ENCODE assay signal across 19 cellular contexts in the genomic region with DNA sequence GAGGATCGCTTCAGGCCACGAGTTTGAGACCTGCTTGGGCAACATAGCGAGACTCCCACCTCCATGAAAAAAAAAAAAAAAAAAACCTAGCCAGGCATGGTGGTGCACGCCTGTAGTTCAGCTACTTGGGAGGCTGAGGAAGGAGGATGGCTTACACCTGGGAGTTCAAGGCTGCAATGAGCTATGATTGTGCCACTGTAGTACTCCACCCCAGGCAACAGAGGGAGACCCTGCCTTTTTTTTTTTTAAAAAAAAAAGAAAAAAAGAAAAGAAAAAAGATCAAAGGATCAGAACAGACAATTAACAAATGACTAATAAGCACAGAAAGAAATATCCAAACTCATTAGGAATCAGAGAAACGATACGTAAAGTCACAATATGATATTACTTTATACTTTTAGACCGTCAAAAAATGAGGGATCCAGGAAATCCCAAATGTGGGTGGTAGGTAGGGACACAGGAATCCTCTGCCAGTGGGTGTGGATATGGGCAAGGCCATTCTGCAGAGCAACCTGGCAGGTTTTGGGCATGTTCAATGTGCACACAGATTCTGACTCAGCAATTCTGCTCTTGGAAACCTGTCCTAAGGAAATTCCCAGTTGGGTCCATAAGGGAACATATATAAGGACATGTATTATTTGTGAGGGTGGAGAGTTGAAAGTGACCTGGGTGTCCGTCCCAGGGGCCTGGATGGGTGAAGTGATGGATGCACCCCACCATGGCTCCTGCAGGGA.
DNase-seq lines count a peak whose midpoint lies in the region; ATAC-seq and TF ChIP-seq lines count a peak whose summit lies in the region.
"Had no signal": no experiment of that assay in that cellular context is flagged by ENCODE, and none has a peak within 500 bp of the region (broad histone marks: within the 10 kb centered on the region; RNA-seq: fewer than 3 reads in every experiment).

No MANE protein-coding gene starts in this region.

- no peaks in the 10 kb centered on the region for H3K79me2 ChIP-seq in smooth muscle cell (ENCODE audit: low read depth)

- no peak for ATAC-seq in activated CD8-positive, alpha-beta memory T cell treated with anti-CD3 and anti-CD28 coated beads, Interleukin-2, amount 10 ng/mL, durations not matched to agents 7 days and 5 days
- ATAC-seq: PC-3 had no signal

- no peak overlapping the region for H3K4me3 ChIP-seq in brain microvascular endothelial cell (ENCODE audit: low read depth, low read length)
- no peak overlapping the region for H3K4me3 ChIP-seq in fibroblast of mammary gland (ENCODE audit: control insufficient read depth, low read depth, low read length)
- no peak overlapping the region for H3K4me3 ChIP-seq in smooth muscle cell
- H3K4me3 ChIP-seq: SJCRH30 had no signal

- H3K4me2 ChIP-seq in smooth muscle cell, result no peak overlapping the region

- peaks cover 8% of the 10 kb centered on the region; the same call in 1 of the 2 replicates for H3K27me3 Mint-ChIP-seq in HFFc6 (ENCODE audit: insufficient read depth)
- H3K27me3 Mint-ChIP-seq in type B pancreatic cell, result peaks cover 18% of the 10 kb centered on the region
- H3K27me3 Mint-ChIP-seq in activated CD8-positive, alpha-beta memory T cell treated with anti-CD3 and anti-CD28 coated beads, Interleukin-2, amount 10 ng/mL, durations not matched to agents 7 days and 5 days, result peaks cover 23% of the 10 kb centered on the region

- H3K36me3 Mint-ChIP-seq in HFFc6 (ENCODE audit: low read depth) (peaks cover 2% of the 10 kb centered on the region; the same call in 1 of the 2 replicates), type B pancreatic cell (no peaks in the 10 kb centered on the region)
- no peaks in the 10 kb centered on the region for H3K36me3 Mint-ChIP-seq in activated CD8-positive, alpha-beta memory T cell treated with anti-CD3 and anti-CD28 coated beads, Interleukin-2, amount 10 ng/mL, durations not matched to agents 7 days and 5 days
- H3K36me3 Mint-ChIP-seq: CD4-positive, alpha-beta memory T cell had no signal

- H4K20me1 ChIP-seq in smooth muscle cell (ENCODE audit: low read depth), result no peaks in the 10 kb centered on the region

- H3K4me1 ChIP-seq in smooth muscle cell (ENCODE audit: low read depth), result no peaks in the 10 kb centered on the region
- H3K4me1 ChIP-seq: SJCRH30 had no signal

- H3K27ac Mint-ChIP-seq in HFFc6, result no peak overlapping the region
- no peak overlapping the region for H3K27ac Mint-ChIP-seq in type B pancreatic cell
- no peak overlapping the region for H3K27ac Mint-ChIP-seq in activated CD8-positive, alpha-beta memory T cell treated with anti-CD3 and anti-CD28 coated beads, Interleukin-2, amount 10 ng/mL, durations not matched to agents 7 days and 5 days
- H3K27ac Mint-ChIP-seq: CD4-positive, alpha-beta memory T cell had no signal

- no peaks in the 10 kb centered on the region for H3K27me3 ChIP-seq in brain microvascular endothelial cell (replicated peaks)
- peaks cover 13% of the 10 kb centered on the region for H3K27me3 ChIP-seq in smooth muscle cell (ENCODE audit: low read depth)

- CTCF ChIA-PET in activated CD8-positive, alpha-beta memory T cell treated with anti-CD3 and anti-CD28 coated beads, Interleukin-2, amount 10 ng/mL, durations not matched to agents 7 days and 5 days (lab: Charles Lee), result interaction anchor here (0.7 kb wide), 1 partner anchor 98 kb away, joined by 5 read pairs; no protein-coding TSS in a partner anchor

- no peak for DNase-seq in HFFc6
- no peak for DNase-seq in brain microvascular endothelial cell
- DNase-seq in fibroblast of mammary gland (ENCODE audit: low read depth), result no peak
- no peak for DNase-seq in type B pancreatic cell (ENCODE audit: extremely low spot score, unreplicated experiment)
- DNase-seq in smooth muscle cell (lab: John Stamatoyannopoulos, UW; ENCODE audit: unreplicated experiment), result no peak
- DNase-seq in DMS 273 (lab: John Stamatoyannopoulos, UW; ENCODE audit: unreplicated experiment), result no peak
- DNase-seq in activated CD8-positive, alpha-beta memory T cell treated with anti-CD3 and anti-CD28 coated beads, Interleukin-2, amount 10 ng/mL, durations not matched to agents 7 days and 5 days, result no peak
- DNase-seq: Calu3; CD4-positive, alpha-beta memory T cell; DMS79; MV-4-11; NCI-H1417 treated with DMSO at 0.1 percent for 48 hours; NCI-H1930; NCI-H2171 treated with DMSO at 0.1 percent for 48 hours; NCI-H446 treated with DMSO at 0.1 percent for 48 hours; NCI-H748 treated with DMSO at 0.1 percent for 48 hours; PC-3; SJCRH30 had no signal

- in situ Hi-C loops in brain microvascular endothelial cell (cut with HindIII; ENCODE audit: low pct_ligation_motif_present, low sequenced_read_pairs), result no loop called here

- H3K36me3 ChIP-seq in brain microvascular endothelial cell (replicated peaks), result no peaks in the 10 kb centered on the region
- no peaks in the 10 kb centered on the region for H3K36me3 ChIP-seq in smooth muscle cell (ENCODE audit: low read depth)
- H3K36me3 ChIP-seq: SJCRH30 had no signal

- no peak overlapping the region for H3K9ac ChIP-seq in smooth muscle cell (ENCODE audit: low read depth)

- no peaks in the 10 kb centered on the region for H3K9me3 Mint-ChIP-seq in HFFc6
- no peaks in the 10 kb centered on the region for H3K9me3 Mint-ChIP-seq in type B pancreatic cell
- H3K9me3 Mint-ChIP-seq in activated CD8-positive, alpha-beta memory T cell treated with anti-CD3 and anti-CD28 coated beads, Interleukin-2, amount 10 ng/mL, durations not matched to agents 7 days and 5 days (ENCODE audit: low read depth), result no peaks in the 10 kb centered on the region

- H3K4me1 Mint-ChIP-seq in HFFc6 (ENCODE audit: low read depth) (no peaks in the 10 kb centered on the region), type B pancreatic cell (ENCODE audit: unreplicated experiment) (no peaks in the 10 kb centered on the region)
- H3K4me1 Mint-ChIP-seq in activated CD8-positive, alpha-beta memory T cell treated with anti-CD3 and anti-CD28 coated beads, Interleukin-2, amount 10 ng/mL, durations not matched to agents 7 days and 5 days, result no peaks in the 10 kb centered on the region
- H3K4me1 Mint-ChIP-seq: CD4-positive, alpha-beta memory T cell had no signal

- H2AFZ ChIP-seq in smooth muscle cell (ENCODE audit: low read depth), result no peak overlapping the region

- no peaks in the 10 kb centered on the region for H3K9me3 ChIP-seq in smooth muscle cell (replicated peaks; ENCODE audit: low read depth)
- H3K9me3 ChIP-seq: SJCRH30 had no signal

- no peaks in the 10 kb centered on the region for H3F3A ChIP-seq in smooth muscle cell (ENCODE audit: low read depth)

- H3K4me3 Mint-ChIP-seq in HFFc6, result no peak overlapping the region
- no peak overlapping the region for H3K4me3 Mint-ChIP-seq in type B pancreatic cell
- no peak overlapping the region for H3K4me3 Mint-ChIP-seq in activated CD8-positive, alpha-beta memory T cell treated with anti-CD3 and anti-CD28 coated beads, Interleukin-2, amount 10 ng/mL, durations not matched to agents 7 days and 5 days
- H3K4me3 Mint-ChIP-seq: CD4-positive, alpha-beta memory T cell had no signal

- H3K27ac ChIP-seq in brain microvascular endothelial cell (no peak overlapping the region), smooth muscle cell (ENCODE audit: low read depth) (no peak overlapping the region)
- H3K27ac ChIP-seq: RWPE1, SJCRH30 had no signal

- TF ChIP-seq CTCF in HFFc6 (IDR thresholded peaks at IDR 0.05) (peak; percentile 52), brain microvascular endothelial cell (IDR thresholded peaks at IDR 0.05; ENCODE audit: low read depth, low read length, missing control alignments) (peak; percentile 10), fibroblast of mammary gland (conservative IDR thresholded peaks at IDR 0.05; ENCODE audit: control insufficient read depth, insufficient read depth, low read depth, low read length) (peak; percentile 5), type B pancreatic cell (conservative IDR thresholded peaks at IDR 0.05) (peak; percentile 21), smooth muscle cell (IDR thresholded peaks at IDR 0.05; ENCODE audit: borderline replicate concordance, insufficient read depth, poor library complexity, severe bottlenecking) (no peak)

- WGBS in smooth muscle cell (ENCODE audit: low lambda C conversion rate), result 94% methylated on average over 8 of the region's 8 CpGs
